ENCODE assay signal across 11 cellular contexts in genomic region chr5:93675458-93676450, GRCh38.
DNase-seq lines count a peak whose midpoint lies in the region; ATAC-seq and TF ChIP-seq lines count a peak whose summit lies in the region.
"Had no signal": no experiment of that assay in that cellular context is flagged by ENCODE, and none has a peak within 500 bp of the region (broad histone marks: within the 10 kb centered on the region; RNA-seq: fewer than 3 reads in every experiment).

No MANE protein-coding gene starts in this region.

- ATAC-seq in GM21367 (IDR thresholded peaks at IDR 0.05; ENCODE audit: unreplicated experiment): peak; percentile 48
- peak; percentile 65 for ATAC-seq in HG03159 (IDR thresholded peaks at IDR 0.05; ENCODE audit: unreplicated experiment)
- ATAC-seq: activated T-helper 17 cell treated with anti-CD3 and anti-CD28 coated beads, Interleukin-2, amount 50 U/mL, for 72 hours had no signal

- no peak for TF ChIP-seq CTCF in GM10266 (IDR thresholded peaks at IDR 0.05; ENCODE audit: control insufficient read depth, insufficient read depth, low read depth, missing control alignments)

- H3K27me3 ChIP-seq in MG63: no peaks in the 10 kb centered on the region
- H3K27me3 ChIP-seq: BLaER1 treated with 17β-estradiol and CSF1 and Interleukin-3, amounts not matched to agents 10 nM and 100 nM had no signal

- no peaks in the 10 kb centered on the region for H3K36me3 ChIP-seq in MG63
- H3K36me3 ChIP-seq: BLaER1 treated with 17β-estradiol and CSF1 and Interleukin-3, amounts not matched to agents 10 nM and 100 nM had no signal

- no peak overlapping the region for H3K4me3 ChIP-seq in MG63
- H3K4me3 ChIP-seq: BLaER1 treated with 17β-estradiol and CSF1 and Interleukin-3, amounts not matched to agents 10 nM and 100 nM had no signal

- peak; percentile 48 for DNase-seq in DMS53 treated with DMSO at 0.1 percent for 48 hours (lab: John Stamatoyannopoulos, UW; ENCODE audit: unreplicated experiment)
- DNase-seq in NCI-H774 (lab: John Stamatoyannopoulos, UW): peak; percentile 52
- DNase-seq in GM10266 (ENCODE audit: extremely low spot score): no peak
- DNase-seq in kidney glomerular epithelial cell (lab: John Stamatoyannopoulos, UW): no peak
- DNase-seq in NOMO-1 (lab: John Stamatoyannopoulos, UW; ENCODE audit: unreplicated experiment in 2 of 2): no peak
- DNase-seq in MG63: no peak
- DNase-seq: left cardiac atrium had no signal

- no peaks in the 10 kb centered on the region for H3K9me3 ChIP-seq in MG63
- H3K9me3 ChIP-seq: BLaER1 treated with 17β-estradiol and CSF1 and Interleukin-3, amounts not matched to agents 10 nM and 100 nM had no signal

Comparison
In these comparisons a context has a peak if more than half of its experiments do, and no peak if none do; other contexts are left out.
1. DNase-seq: peak in DMS53 treated with DMSO at 0.1 percent for 48 hours (single experiment) and NCI-H774 (single experiment); none in GM10266 (single experiment), kidney glomerular epithelial cell (single experiment), NOMO-1 (0 of 2) and MG63 (single experiment).